In the genomic region with DNA sequence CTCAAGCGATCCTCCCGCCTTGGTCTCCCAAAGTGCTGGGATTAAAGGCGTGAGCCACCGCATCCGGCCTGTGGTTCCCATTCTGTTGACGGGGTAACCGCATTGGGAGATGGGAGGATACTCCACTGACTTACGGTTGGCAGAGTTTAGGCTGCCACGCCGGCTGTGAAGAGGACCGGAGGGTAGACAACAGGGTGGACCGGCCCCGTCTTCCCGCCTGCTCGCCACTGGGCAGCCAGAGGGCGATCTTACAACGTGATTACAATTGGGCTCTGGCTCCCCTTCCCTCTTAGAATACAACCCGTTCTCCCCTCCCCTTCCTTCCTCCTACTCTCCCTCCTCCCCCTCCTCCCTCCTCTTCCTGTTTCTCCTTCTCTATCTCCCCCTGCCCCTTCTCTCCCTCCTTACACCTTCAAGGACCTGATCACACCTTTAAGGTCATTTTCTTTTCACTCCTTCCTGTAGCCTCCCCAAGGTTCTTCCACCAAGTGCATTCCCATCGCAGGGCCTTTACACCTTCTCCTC, we compare ENCODE assay signal across 1 cellular context.
A peak's percentile ranks its signal among the peaks of the same experiment; 100 is the strongest.
TF ChIP-seq lines count a peak whose summit lies in the region.

No MANE protein-coding gene starts in this region.

TF ChIP-seq in HCT116, 20 proteins besides CTCF, POLR2A, EP300 and RAD21 (continued from another document):
- 0 out of 2 replicates have a peak, but pooled peaks have one; percentile 23 for TF ChIP-seq POLR2AphosphoS5 (IDR thresholded peaks at IDR 0.05; ENCODE audit: low read depth, low read length)
- TF ChIP-seq, protein P1, sequence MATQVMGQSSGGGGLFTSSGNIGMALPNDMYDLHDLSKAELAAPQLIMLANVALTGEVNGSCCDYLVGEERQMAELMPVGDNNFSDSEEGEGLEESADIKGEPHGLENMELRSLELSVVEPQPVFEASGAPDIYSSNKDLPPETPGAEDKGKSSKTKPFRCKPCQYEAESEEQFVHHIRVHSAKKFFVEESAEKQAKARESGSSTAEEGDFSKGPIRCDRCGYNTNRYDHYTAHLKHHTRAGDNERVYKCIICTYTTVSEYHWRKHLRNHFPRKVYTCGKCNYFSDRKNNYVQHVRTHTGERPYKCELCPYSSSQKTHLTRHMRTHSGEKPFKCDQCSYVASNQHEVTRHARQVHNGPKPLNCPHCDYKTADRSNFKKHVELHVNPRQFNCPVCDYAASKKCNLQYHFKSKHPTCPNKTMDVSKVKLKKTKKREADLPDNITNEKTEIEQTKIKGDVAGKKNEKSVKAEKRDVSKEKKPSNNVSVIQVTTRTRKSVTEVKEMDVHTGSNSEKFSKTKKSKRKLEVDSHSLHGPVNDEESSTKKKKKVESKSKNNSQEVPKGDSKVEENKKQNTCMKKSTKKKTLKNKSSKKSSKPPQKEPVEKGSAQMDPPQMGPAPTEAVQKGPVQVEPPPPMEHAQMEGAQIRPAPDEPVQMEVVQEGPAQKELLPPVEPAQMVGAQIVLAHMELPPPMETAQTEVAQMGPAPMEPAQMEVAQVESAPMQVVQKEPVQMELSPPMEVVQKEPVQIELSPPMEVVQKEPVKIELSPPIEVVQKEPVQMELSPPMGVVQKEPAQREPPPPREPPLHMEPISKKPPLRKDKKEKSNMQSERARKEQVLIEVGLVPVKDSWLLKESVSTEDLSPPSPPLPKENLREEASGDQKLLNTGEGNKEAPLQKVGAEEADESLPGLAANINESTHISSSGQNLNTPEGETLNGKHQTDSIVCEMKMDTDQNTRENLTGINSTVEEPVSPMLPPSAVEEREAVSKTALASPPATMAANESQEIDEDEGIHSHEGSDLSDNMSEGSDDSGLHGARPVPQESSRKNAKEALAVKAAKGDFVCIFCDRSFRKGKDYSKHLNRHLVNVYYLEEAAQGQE (IDR thresholded peaks at IDR 0.05; ENCODE audit: low read depth) = no peak
- no peak for TF ChIP-seq EZH2phosphoT487 (IDR thresholded peaks at IDR 0.05; ENCODE audit: borderline replicate concordance)
- no peak for TF ChIP-seq EZH2 (IDR thresholded peaks at IDR 0.05)
- no peak for TF ChIP-seq SIN3A (IDR thresholded peaks at IDR 0.05; ENCODE audit: low read depth)
- TF ChIP-seq JUND (IDR thresholded peaks at IDR 0.05) = no peak
- TF ChIP-seq ZNF274 (IDR thresholded peaks at IDR 0.05; ENCODE audit: low read depth, low read length) = no peak
- TF ChIP-seq SRF (IDR thresholded peaks at IDR 0.05; ENCODE audit: low read depth) = no peak
- no peak for TF ChIP-seq TCF7L2 (IDR thresholded peaks at IDR 0.05; ENCODE audit: borderline replicate concordance, extremely low read depth, insufficient read depth, insufficient read length)
- no peak for TF ChIP-seq CEBPB (IDR thresholded peaks at IDR 0.05; ENCODE audit: low read depth)
- TF ChIP-seq EGR1 (IDR thresholded peaks at IDR 0.05; ENCODE audit: low read depth) = no peak
- TF ChIP-seq ELF1 (IDR thresholded peaks at IDR 0.05; ENCODE audit: borderline replicate concordance, low read depth) = no peak
